Comparison of ENCODE assay signal across 1 cellular context in the genomic region with DNA sequence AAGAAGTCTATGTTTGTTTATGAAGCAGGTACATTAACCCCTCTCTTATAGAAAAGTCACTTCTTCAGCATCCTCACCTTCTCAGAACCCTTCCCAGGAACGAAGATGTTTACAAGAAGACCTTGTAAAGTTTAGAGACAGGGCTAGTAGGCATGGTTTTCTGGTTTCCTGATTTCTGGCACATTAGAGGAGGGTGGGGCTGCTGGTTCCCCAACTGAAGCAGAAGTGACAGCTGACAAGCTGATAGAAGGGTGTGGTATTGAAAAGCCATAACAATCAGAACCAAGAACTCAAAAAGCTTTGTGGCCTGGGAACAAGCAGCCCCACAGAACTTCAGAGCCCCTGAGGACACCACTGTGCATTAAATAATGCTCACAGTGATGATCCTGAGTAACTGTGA.
TF ChIP-seq lines count a peak whose summit lies in the region.

No MANE protein-coding gene starts in this region.

TF ChIP-seq in GM23338, 12 proteins besides CTCF, POLR2A, EP300 and RAD21 (continued from another document):
- TF ChIP-seq, protein P1, sequence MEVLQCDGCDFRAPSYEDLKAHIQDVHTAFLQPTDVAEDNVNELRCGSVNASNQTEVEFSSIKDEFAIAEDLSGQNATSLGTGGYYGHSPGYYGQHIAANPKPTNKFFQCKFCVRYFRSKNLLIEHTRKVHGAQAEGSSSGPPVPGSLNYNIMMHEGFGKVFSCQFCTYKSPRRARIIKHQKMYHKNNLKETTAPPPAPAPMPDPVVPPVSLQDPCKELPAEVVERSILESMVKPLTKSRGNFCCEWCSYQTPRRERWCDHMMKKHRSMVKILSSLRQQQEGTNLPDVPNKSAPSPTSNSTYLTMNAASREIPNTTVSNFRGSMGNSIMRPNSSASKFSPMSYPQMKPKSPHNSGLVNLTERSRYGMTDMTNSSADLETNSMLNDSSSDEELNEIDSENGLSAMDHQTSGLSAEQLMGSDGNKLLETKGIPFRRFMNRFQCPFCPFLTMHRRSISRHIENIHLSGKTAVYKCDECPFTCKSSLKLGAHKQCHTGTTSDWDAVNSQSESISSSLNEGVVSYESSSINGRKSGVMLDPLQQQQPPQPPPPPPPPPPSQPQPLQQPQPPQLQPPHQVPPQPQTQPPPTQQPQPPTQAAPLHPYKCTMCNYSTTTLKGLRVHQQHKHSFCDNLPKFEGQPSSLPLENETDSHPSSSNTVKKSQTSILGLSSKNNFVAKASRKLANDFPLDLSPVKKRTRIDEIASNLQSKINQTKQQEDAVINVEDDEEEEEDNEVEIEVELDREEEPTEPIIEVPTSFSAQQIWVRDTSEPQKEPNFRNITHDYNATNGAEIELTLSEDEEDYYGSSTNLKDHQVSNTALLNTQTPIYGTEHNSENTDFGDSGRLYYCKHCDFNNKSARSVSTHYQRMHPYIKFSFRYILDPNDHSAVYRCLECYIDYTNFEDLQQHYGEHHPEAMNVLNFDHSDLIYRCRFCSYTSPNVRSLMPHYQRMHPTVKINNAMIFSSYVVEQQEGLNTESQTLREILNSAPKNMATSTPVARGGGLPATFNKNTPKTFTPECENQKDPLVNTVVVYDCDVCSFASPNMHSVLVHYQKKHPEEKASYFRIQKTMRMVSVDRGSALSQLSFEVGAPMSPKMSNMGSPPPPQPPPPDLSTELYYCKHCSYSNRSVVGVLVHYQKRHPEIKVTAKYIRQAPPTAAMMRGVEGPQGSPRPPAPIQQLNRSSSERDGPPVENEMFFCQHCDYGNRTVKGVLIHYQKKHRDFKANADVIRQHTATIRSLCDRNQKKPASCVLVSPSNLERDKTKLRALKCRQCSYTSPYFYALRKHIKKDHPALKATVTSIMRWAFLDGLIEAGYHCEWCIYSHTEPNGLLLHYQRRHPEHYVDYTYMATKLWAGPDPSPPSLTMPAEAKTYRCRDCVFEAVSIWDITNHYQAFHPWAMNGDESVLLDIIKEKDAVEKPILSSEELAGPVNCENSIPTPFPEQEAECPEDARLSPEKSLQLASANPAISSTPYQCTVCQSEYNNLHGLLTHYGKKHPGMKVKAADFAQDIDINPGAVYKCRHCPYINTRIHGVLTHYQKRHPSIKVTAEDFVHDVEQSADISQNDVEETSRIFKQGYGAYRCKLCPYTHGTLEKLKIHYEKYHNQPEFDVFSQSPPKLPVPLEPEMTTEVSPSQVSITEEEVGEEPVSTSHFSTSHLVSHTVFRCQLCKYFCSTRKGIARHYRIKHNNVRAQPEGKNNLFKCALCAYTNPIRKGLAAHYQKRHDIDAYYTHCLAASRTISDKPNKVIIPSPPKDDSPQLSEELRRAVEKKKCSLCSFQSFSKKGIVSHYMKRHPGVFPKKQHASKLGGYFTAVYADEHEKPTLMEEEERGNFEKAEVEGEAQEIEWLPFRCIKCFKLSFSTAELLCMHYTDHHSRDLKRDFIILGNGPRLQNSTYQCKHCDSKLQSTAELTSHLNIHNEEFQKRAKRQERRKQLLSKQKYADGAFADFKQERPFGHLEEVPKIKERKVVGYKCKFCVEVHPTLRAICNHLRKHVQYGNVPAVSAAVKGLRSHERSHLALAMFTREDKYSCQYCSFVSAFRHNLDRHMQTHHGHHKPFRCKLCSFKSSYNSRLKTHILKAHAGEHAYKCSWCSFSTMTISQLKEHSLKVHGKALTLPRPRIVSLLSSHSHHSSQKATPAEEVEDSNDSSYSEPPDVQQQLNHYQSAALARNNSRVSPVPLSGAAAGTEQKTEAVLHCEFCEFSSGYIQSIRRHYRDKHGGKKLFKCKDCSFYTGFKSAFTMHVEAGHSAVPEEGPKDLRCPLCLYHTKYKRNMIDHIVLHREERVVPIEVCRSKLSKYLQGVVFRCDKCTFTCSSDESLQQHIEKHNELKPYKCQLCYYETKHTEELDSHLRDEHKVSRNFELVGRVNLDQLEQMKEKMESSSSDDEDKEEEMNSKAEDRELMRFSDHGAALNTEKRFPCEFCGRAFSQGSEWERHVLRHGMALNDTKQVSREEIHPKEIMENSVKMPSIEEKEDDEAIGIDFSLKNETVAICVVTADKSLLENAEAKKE (CRISPR knock-in tag; IDR thresholded peaks at IDR 0.05), result no peak
TF ChIP-seq in GM23338: peak in this region for 0.
